Comparison of ENCODE assay signal across 35 cellular contexts in the genomic region with DNA sequence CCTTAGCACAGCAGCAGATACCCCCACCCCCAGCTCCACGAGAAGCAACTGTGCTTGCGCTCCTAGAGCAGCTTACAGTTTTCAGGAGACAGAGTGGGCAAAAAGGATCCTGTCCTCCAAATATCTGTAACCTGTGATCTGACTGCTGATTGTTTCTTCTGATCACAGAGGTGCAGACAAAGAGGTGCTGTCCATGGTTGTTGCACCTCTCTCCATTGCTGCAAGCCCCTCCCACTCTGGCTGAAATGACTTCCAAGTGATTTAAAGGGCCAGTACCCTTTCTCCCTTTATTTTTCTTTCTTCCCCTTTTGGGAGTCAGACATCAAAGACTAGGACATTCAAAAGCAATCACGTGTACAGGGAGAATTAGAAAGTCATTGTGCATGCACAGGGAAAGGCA.
A peak's percentile ranks its signal among the peaks of the same experiment; 100 is the strongest.
DNase-seq lines count a peak whose midpoint lies in the region; ATAC-seq, FAIRE-seq and TF ChIP-seq lines count a peak whose summit lies in the region.
"Had no signal": no experiment of that assay in that cellular context is flagged by ENCODE, and none has a peak within 500 bp of the region (broad histone marks: within the 10 kb centered on the region; RNA-seq: fewer than 3 reads in every experiment).

No MANE protein-coding gene starts in this region.

- no peaks in the 10 kb centered on the region for H3K9me3 Mint-ChIP-seq in MCF 10A (ENCODE audit: unreplicated experiment)

- FAIRE-seq in urothelium cell line (lab: Jason Lieb, UNC): no peak
- FAIRE-seq: endometrium had no signal

- H3K27me3 ChIP-seq in breast epithelium: peaks cover 0 to 12% of the 10 kb centered on the region in 2 donors
- H3K27me3 ChIP-seq: gastroesophageal sphincter, uterus had no signal

- no peaks in the 10 kb centered on the region for H3K36me3 Mint-ChIP-seq in MCF 10A (ENCODE audit: insufficient read depth, unreplicated experiment)
- H3K36me3 Mint-ChIP-seq: IgD-negative memory B cell, naive B cell had no signal

- no peak overlapping the region for H3K27ac Mint-ChIP-seq in MCF 10A (ENCODE audit: low read depth, unreplicated experiment)
- H3K27ac Mint-ChIP-seq: activated T-cell treated with anti-CD3 and anti-CD28 coated beads, Interleukin-2, amount 50 U/mL, for 72 hours; IgD-negative memory B cell; naive B cell; progenitor cell of endocrine pancreas; stimulated activated naive CD8-positive, alpha-beta T cell treated with anti-CD3 and anti-CD28 coated beads, Interleukin-15, amount 100 ng/mL, for 72 hours had no signal

- TF ChIP-seq CTCF in MCF 10A (IDR thresholded peaks at IDR 0.05; ENCODE audit: unreplicated experiment) (no peak), breast epithelium (IDR thresholded peaks at IDR 0.05) (no peak), epithelial cell of esophagus (IDR thresholded peaks at IDR 0.05; ENCODE audit: insufficient read depth, low read depth, low read length, missing control alignments) (no peak)

- H3K4me1 Mint-ChIP-seq in MCF 10A (ENCODE audit: insufficient read depth, unreplicated experiment): no peaks in the 10 kb centered on the region
- H3K4me1 Mint-ChIP-seq: IgD-negative memory B cell; naive B cell; stimulated activated naive CD8-positive, alpha-beta T cell treated with anti-CD3 and anti-CD28 coated beads, Interleukin-15, amount 100 ng/mL, for 72 hours had no signal

- DNase-seq in MCF 10A (ENCODE audit: unreplicated experiment): peak; percentile 56
- DNase-seq in breast epithelium (ENCODE audit: low spot score in 2 of 2): no peak
- peak; percentile 39 for DNase-seq in epithelial cell of esophagus (ENCODE audit: low read depth)
- DNase-seq in urothelium cell line (ENCODE audit: low spot score): peak; percentile 0
- no peak for DNase-seq in NCI-H2107 (lab: John Stamatoyannopoulos, UW)
- no peak for DNase-seq in epidermal melanocyte (ENCODE audit: insufficient read length, low spot score)
- DNase-seq: 8988T; activated CD4-positive, alpha-beta T cell treated with anti-CD3 and anti-CD28 coated beads, Interleukin-2, amount 50 U/mL, for 48 hours; activated naive CD4-positive, alpha-beta T cell treated with Interleukin-2 at 50 U/mL for 16 hours; activated T-cell treated with anti-CD3 and anti-CD28 coated beads, Interleukin-2, amount 50 U/mL, for 72 hours; cerebellar nuclear complex; dermis blood vessel endothelial cell; hypothalamus; left ventricle myocardium superior; naive B cell; NCI-H1092 treated with DMSO at 0.1 percent for 48 hours; NCI-H1694 treated with DMSO at 0.1 percent for 48 hours; NCI-H2171 treated with DMSO at 0.1 percent for 48 hours; NCI-H510A; OCI-M1; stimulated activated CD4-positive, alpha-beta T cell treated with anti-CD3 and anti-CD28 coated beads, Interleukin-12 subunit alpha, Interleukin-12 subunit beta, amount 100 ng/mL, for 4 hours; stimulated activated CD4-positive, alpha-beta T cell treated with anti-CD3 and anti-CD28 coated beads, Interleukin-2, amount 100 ng/mL, for 48 hours; stimulated activated naive CD8-positive, alpha-beta T cell treated with anti-CD3 and anti-CD28 coated beads, Interleukin-15, amount 100 ng/mL, for 72 hours; T-helper 2 cell; uterus had no signal

- peaks cover 79% of the 10 kb centered on the region for H3K27me3 Mint-ChIP-seq in MCF 10A (ENCODE audit: insufficient read depth, unreplicated experiment)
- H3K27me3 Mint-ChIP-seq: progenitor cell of endocrine pancreas; stimulated activated naive CD8-positive, alpha-beta T cell treated with anti-CD3 and anti-CD28 coated beads, Interleukin-15, amount 100 ng/mL, for 72 hours had no signal

- no peak overlapping the region for H3K4me3 Mint-ChIP-seq in MCF 10A (ENCODE audit: unreplicated experiment)
- H3K4me3 Mint-ChIP-seq: activated T-cell treated with anti-CD3 and anti-CD28 coated beads, Interleukin-2, amount 50 U/mL, for 72 hours; IgD-negative memory B cell; naive B cell; stimulated activated naive CD8-positive, alpha-beta T cell treated with anti-CD3 and anti-CD28 coated beads, Interleukin-15, amount 100 ng/mL, for 72 hours had no signal

- POLR2A ChIA-PET in MCF 10A (lab: Yijun Ruan, JAX): no interaction called here

- H3K9me3 ChIP-seq in breast epithelium: peaks cover 0 to 18% of the 10 kb centered on the region in 2 donors
- H3K9me3 ChIP-seq: gastroesophageal sphincter, HAP-1, thoracic aorta, uterus had no signal

- no peak for ATAC-seq in HG03135 (IDR thresholded peaks at IDR 0.05; ENCODE audit: unreplicated experiment)
- ATAC-seq: activated CD4-positive, CD25-positive, alpha-beta regulatory T cell treated with anti-CD3 and anti-CD28 coated beads, Interleukin-2, amount 50 U/mL, for 24 hours; activated T-cell treated with anti-CD3 and anti-CD28 coated beads, Interleukin-2, amount 50 U/mL, for 72 hours; gastroesophageal sphincter; left ventricle myocardium superior; sciatic nerve; stimulated activated naive CD8-positive, alpha-beta T cell treated with anti-CD3 and anti-CD28 coated beads, Interleukin-15, amount 100 ng/mL, for 72 hours had no signal

- H3K4me3 ChIP-seq in breast epithelium (no peak overlapping the region), epithelial cell of esophagus (ENCODE audit: low read length) (no peak overlapping the region)
- H3K4me3 ChIP-seq: gastroesophageal sphincter, HAP-1, thoracic aorta, uterus had no signal

- no TSS peak for BruUV-seq in MCF 10A (replicated peaks; lab: Mats Ljungman, UMichigan)

- intact Hi-C loops in MCF 10A (cut with micrococcal nuclease) (no loop called here), breast epithelium (cut with DNase I; ENCODE audit: low total_unique reads) (no loop called here)

- H3K36me3 ChIP-seq in breast epithelium: no peaks in the 10 kb centered on the region
- H3K36me3 ChIP-seq: gastroesophageal sphincter, HAP-1, thoracic aorta, uterus had no signal

- CTCF ChIA-PET in MCF 10A (lab: Yijun Ruan, JAX): no interaction called here

- no peak overlapping the region for H3K27ac ChIP-seq in breast epithelium
- H3K27ac ChIP-seq: gastroesophageal sphincter, thoracic aorta, uterus had no signal

- no peak for TF ChIP-seq POLR2A in breast epithelium (IDR thresholded peaks at IDR 0.05)

- H3K4me1 ChIP-seq in breast epithelium: no peaks in the 10 kb centered on the region
- H3K4me1 ChIP-seq: gastroesophageal sphincter, HAP-1, uterus had no signal

TF ChIP-seq in PFSK-1, 5 proteins besides CTCF, POLR2A, EP300 and RAD21:
- TF ChIP-seq, protein P1, sequence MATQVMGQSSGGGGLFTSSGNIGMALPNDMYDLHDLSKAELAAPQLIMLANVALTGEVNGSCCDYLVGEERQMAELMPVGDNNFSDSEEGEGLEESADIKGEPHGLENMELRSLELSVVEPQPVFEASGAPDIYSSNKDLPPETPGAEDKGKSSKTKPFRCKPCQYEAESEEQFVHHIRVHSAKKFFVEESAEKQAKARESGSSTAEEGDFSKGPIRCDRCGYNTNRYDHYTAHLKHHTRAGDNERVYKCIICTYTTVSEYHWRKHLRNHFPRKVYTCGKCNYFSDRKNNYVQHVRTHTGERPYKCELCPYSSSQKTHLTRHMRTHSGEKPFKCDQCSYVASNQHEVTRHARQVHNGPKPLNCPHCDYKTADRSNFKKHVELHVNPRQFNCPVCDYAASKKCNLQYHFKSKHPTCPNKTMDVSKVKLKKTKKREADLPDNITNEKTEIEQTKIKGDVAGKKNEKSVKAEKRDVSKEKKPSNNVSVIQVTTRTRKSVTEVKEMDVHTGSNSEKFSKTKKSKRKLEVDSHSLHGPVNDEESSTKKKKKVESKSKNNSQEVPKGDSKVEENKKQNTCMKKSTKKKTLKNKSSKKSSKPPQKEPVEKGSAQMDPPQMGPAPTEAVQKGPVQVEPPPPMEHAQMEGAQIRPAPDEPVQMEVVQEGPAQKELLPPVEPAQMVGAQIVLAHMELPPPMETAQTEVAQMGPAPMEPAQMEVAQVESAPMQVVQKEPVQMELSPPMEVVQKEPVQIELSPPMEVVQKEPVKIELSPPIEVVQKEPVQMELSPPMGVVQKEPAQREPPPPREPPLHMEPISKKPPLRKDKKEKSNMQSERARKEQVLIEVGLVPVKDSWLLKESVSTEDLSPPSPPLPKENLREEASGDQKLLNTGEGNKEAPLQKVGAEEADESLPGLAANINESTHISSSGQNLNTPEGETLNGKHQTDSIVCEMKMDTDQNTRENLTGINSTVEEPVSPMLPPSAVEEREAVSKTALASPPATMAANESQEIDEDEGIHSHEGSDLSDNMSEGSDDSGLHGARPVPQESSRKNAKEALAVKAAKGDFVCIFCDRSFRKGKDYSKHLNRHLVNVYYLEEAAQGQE (IDR thresholded peaks at IDR 0.05; ENCODE audit: insufficient read depth in 1 of 2, low read depth in 2 of 2, low read length in 2 of 2): peak; percentile 51 to 90; a peak in 3 of 4 replicates
- TF ChIP-seq SIN3A (IDR thresholded peaks at IDR 0.05; ENCODE audit: borderline replicate concordance, insufficient read depth, low read length) (no peak), POLR2AphosphoS5 (IDR thresholded peaks at IDR 0.05; ENCODE audit: low read depth, low read length) (no peak), TAF1 (IDR thresholded peaks at IDR 0.05; ENCODE audit: borderline replicate concordance, insufficient read depth, low read length) (no peak)

Comparison
In these comparisons a context has a peak if more than half of its experiments do, and no peak if none do; other contexts are left out.
1. DNase-seq: peak in MCF 10A (single experiment), epithelial cell of esophagus (single experiment) and urothelium cell line (single experiment); none in breast epithelium (0 of 2), NCI-H2107 (single experiment) and epidermal melanocyte (single experiment).